8 cellular contexts compared by ENCODE assay signal in genomic region chr10:88091490-88092061, GRCh38.
A peak's percentile ranks its signal among the peaks of the same experiment; 100 is the strongest.
DNase-seq lines count a peak whose midpoint lies in the region; ATAC-seq and TF ChIP-seq lines count a peak whose summit lies in the region.

No MANE protein-coding gene starts in this region.

- no peaks in the 10 kb centered on the region for H3K36me3 ChIP-seq in mammary epithelial cell (ENCODE audit: insufficient read depth, low read length)

- no peaks in the 10 kb centered on the region for H3K79me2 ChIP-seq in mammary epithelial cell (ENCODE audit: insufficient read depth, low read length)

- H3K4me3 ChIP-seq in mammary epithelial cell (replicated peaks in 1 of 3; ENCODE audit: insufficient read depth in 1 of 3, low read depth in 2 of 3, low read length in 3 of 3), result no peak overlapping the region

- no peak overlapping the region for H2AFZ ChIP-seq in mammary epithelial cell (ENCODE audit: low read depth, low read length)

- in situ Hi-C loops in mammary epithelial cell (cut with MboI; ENCODE audit: low sequenced_read_pairs in 2 of 2), result no loop called here

- CTCF ChIA-PET in mammary epithelial cell (lab: Charles Lee; ENCODE audit: low non-redundant PET), result interaction anchor here (0.6 to 0.7 kb wide), 2 partner anchors 23 to 298 kb away, joined by 3 to 4 read pairs; no protein-coding TSS in a partner anchor

- no peak overlapping the region for H3K9ac ChIP-seq in mammary epithelial cell (ENCODE audit: insufficient read depth, low read length)

- peak overlapping the region; percentile 12 for H3K27ac ChIP-seq in mammary epithelial cell (ENCODE audit: insufficient read depth, low read depth, low read length)

- ATAC-seq in GM18909 (IDR thresholded peaks at IDR 0.05; ENCODE audit: poor library complexity, unreplicated experiment) (peak; percentile 85), HG03095 (IDR thresholded peaks at IDR 0.05; ENCODE audit: unreplicated experiment) (peak; percentile 80)

- peaks cover 58% of the 10 kb centered on the region for H3K4me1 ChIP-seq in mammary epithelial cell (ENCODE audit: insufficient read depth, low read length)

- H3K9me3 ChIP-seq in mammary epithelial cell (replicated peaks; ENCODE audit: insufficient read depth, low read length), result no peaks in the 10 kb centered on the region

- dilution Hi-C loops in mammary epithelial cell (cut with HindIII; ENCODE audit: low sequenced_read_pairs), result no loop called here

- peak in 1 of 2 donors; percentile 38 for TF ChIP-seq CTCF in mammary epithelial cell (conservative IDR thresholded peaks at IDR 0.05 in 1 of 2, IDR thresholded peaks at IDR 0.05 in 1 of 2; ENCODE audit: extremely low read depth in 1 of 2, insufficient read depth in 1 of 2, low read depth in 1 of 2, low read length in 2 of 2)

- H3K4me2 ChIP-seq in mammary epithelial cell (ENCODE audit: insufficient read depth, low read depth, low read length), result peak overlapping the region; percentile 34

- no peaks in the 10 kb centered on the region for H4K20me1 ChIP-seq in mammary epithelial cell (ENCODE audit: insufficient read depth, low read length)

- 0% methylated on average over 3 of the region's 4 CpGs for whole genome bisulfite sequencing in mammary epithelial cell (ENCODE audit: low coverage, missing lambda C conversion rate)

- no TSS peak for BruUV-seq in mammary epithelial cell (replicated peaks; lab: Mats Ljungman, UMichigan)

- DNase-seq in T-helper 2 cell (peak in 4 of 5 experiments; percentile 22 to 92 (median 66)), mammary epithelial cell (peak; percentile 95), posterior cingulate gyrus (no peak), NCI-H524 treated with DMSO at 0.1 percent for 48 hours (lab: John Stamatoyannopoulos, UW) (no peak), cortex of kidney (lab: John Stamatoyannopoulos, UW) (no peak)
- peak; percentile 77 for DNase-seq in stimulated activated CD8-positive, alpha-beta memory T cell treated with anti-CD3 and anti-CD28 coated beads, Interleukin-4, amount 100 ng/mL, for 48 hours

- no peaks in the 10 kb centered on the region for H3K27me3 ChIP-seq in mammary epithelial cell (ENCODE audit: insufficient read depth, low read length)

- intact Hi-C loops in mammary epithelial cell (cut with micrococcal nuclease) (loop anchor here (1.0 to 5.0 kb wide), 4 partner anchors 19 to 297 kb away; no protein-coding TSS in a partner anchor), posterior cingulate gyrus (cut with DNase I) (no loop called here)

Comparison
In these comparisons a context has a peak if more than half of its experiments do, and no peak if none do; other contexts are left out.
1. DNase-seq: peak in T-helper 2 cell (4 of 5), mammary epithelial cell (single experiment) and stimulated activated CD8-positive, alpha-beta memory T cell treated with anti-CD3 and anti-CD28 coated beads, Interleukin-4, amount 100 ng/mL, for 48 hours (single experiment); none in posterior cingulate gyrus (0 of 10), NCI-H524 treated with DMSO at 0.1 percent for 48 hours (single experiment) and cortex of kidney (single experiment).